ENCODE assay signal across 9 cellular contexts in the genomic region with DNA sequence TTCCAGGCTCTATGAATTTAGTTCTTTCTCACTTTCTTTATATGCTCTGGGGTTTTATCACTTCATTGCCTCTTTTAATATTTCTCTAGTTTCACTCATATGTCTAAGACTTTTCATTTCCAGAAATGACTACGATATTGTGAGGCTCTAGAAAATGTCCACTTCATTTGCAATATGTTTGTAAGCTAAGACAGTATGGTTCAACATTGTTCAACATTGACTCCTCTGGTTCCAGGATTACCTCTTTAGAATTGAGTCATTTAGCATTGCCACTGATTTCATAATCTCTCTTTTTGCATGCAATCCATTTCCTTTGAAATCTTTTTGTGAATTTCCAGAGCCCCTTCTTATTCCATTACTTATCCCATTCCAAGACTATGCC. TPM values are rescaled to one million over a fixed set of nuclear protein-coding genes. Genes with fewer than 3 reads are reported as not detected.
A peak's percentile ranks its signal among the peaks of the same experiment; 100 is the strongest.
DNase-seq lines count a peak whose midpoint lies in the region; ATAC-seq and TF ChIP-seq lines count a peak whose summit lies in the region.
"Had no signal": no experiment of that assay in that cellular context is flagged by ENCODE, and none has a peak within 500 bp of the region (broad histone marks: within the 10 kb centered on the region; RNA-seq: fewer than 3 reads in every experiment).

No MANE protein-coding gene starts in this region.

- H3K4me1 ChIP-seq in liver (ENCODE audit: control insufficient read depth in 4 of 4, insufficient read depth in 4 of 4, low read length in 3 of 4) (peaks cover 2 to 32% (median 14%) of the 10 kb centered on the region in 4 donors), lower lobe of right lung (peaks cover 6% of the 10 kb centered on the region)
- H3K4me1 ChIP-seq in naive thymus-derived CD4-positive, alpha-beta T cell (ENCODE audit: control insufficient read depth in 2 of 2, insufficient read depth in 2 of 2, low read length in 2 of 2), result peaks cover 0 to 11% of the 10 kb centered on the region in 2 donors

- H3K27me3 ChIP-seq in liver (ENCODE audit: control insufficient read depth in 4 of 4, insufficient read depth in 4 of 4, low read length in 3 of 4) (no peaks in the 10 kb centered on the region), lower lobe of right lung (ENCODE audit: low read depth) (no peaks in the 10 kb centered on the region)
- no peaks in the 10 kb centered on the region for H3K27me3 ChIP-seq in naive thymus-derived CD4-positive, alpha-beta T cell (ENCODE audit: control insufficient read depth in 2 of 2, insufficient read depth in 2 of 2, low read length in 2 of 2)

- H3K27ac Mint-ChIP-seq in naive thymus-derived CD4-positive, alpha-beta T cell, result no peak overlapping the region
- H3K27ac Mint-ChIP-seq in endothelial cell (ENCODE audit: unreplicated experiment), result no peak overlapping the region

- CTCF ChIA-PET in RWPE1 (lab: Yijun Ruan, JAX), result interaction anchor here (0.7 kb wide), 1 partner anchor 100 kb away, joined by 3 read pairs; no protein-coding TSS in a partner anchor
- CTCF ChIA-PET in naive thymus-derived CD4-positive, alpha-beta T cell (lab: Charles Lee), result no interaction called here

- intact Hi-C loops in lower lobe of right lung (cut with DNase I), result no loop called here
- intact Hi-C loops in naive thymus-derived CD4-positive, alpha-beta T cell (cut with micrococcal nuclease), result no loop called here

- no peak for TF ChIP-seq CTCF in RWPE1 (conservative IDR thresholded peaks at IDR 0.05; ENCODE audit: low read depth)
- no peak for TF ChIP-seq CTCF in liver (IDR thresholded peaks at IDR 0.05; ENCODE audit: low read depth, low read length, missing input control)
- TF ChIP-seq CTCF in lower lobe of right lung (IDR thresholded peaks at IDR 0.05), result no peak
- TF ChIP-seq CTCF in endothelial cell (IDR thresholded peaks at IDR 0.05; ENCODE audit: unreplicated experiment), result no peak

- H3K4me3 Mint-ChIP-seq in naive thymus-derived CD4-positive, alpha-beta T cell, result peak overlapping the region in 1 of 10 donors; percentile 21
- no peak overlapping the region for H3K4me3 Mint-ChIP-seq in endothelial cell (ENCODE audit: unreplicated experiment)
- H3K4me3 Mint-ChIP-seq: naive B cell had no signal

- H3K9me3 ChIP-seq in liver (ENCODE audit: control insufficient read depth in 4 of 4, low read length in 3 of 4), result no peaks in the 10 kb centered on the region
- H3K9me3 ChIP-seq in lower lobe of right lung, result no peaks in the 10 kb centered on the region
- H3K9me3 ChIP-seq in naive thymus-derived CD4-positive, alpha-beta T cell (ENCODE audit: control insufficient read depth in 2 of 3, low read length in 3 of 3), result no peaks in the 10 kb centered on the region

- POLR2A ChIA-PET in RWPE1 (lab: Yijun Ruan, JAX; ENCODE audit: low non-redundant PET), result no interaction called here
- POLR2A ChIA-PET in naive thymus-derived CD4-positive, alpha-beta T cell (lab: Charles Lee), result no interaction called here

- peak in 1 of 2 donors; percentile 12 for TF ChIP-seq RAD21 in liver (IDR thresholded peaks at IDR 0.05)

- H3K4me3 ChIP-seq in liver (ENCODE audit: low read depth in 1 of 3, low read length in 3 of 3), result no peak overlapping the region
- H3K4me3 ChIP-seq in lower lobe of right lung, result no peak overlapping the region
- no peak overlapping the region for H3K4me3 ChIP-seq in naive thymus-derived CD4-positive, alpha-beta T cell (ENCODE audit: low read length)

- H3K4me1 Mint-ChIP-seq in naive thymus-derived CD4-positive, alpha-beta T cell, result peaks cover 0 to 34% (median 13%) of the 10 kb centered on the region in 7 donors
- peaks cover 13% of the 10 kb centered on the region for H3K4me1 Mint-ChIP-seq in endothelial cell (ENCODE audit: unreplicated experiment)

- no peak overlapping the region for H3K27ac ChIP-seq in RWPE1
- peak overlapping the region in 1 of 2 donors; percentile 41 for H3K27ac ChIP-seq in liver (ENCODE audit: low read depth in 1 of 2, low read length in 2 of 2)
- no peak overlapping the region for H3K27ac ChIP-seq in lower lobe of right lung
- no peak overlapping the region for H3K27ac ChIP-seq in naive thymus-derived CD4-positive, alpha-beta T cell (ENCODE audit: low read depth, low read length)

- H3K36me3 ChIP-seq in liver (ENCODE audit: control insufficient read depth in 4 of 4, insufficient read depth in 3 of 4, low read depth in 1 of 4, low read length in 3 of 4) (no peaks in the 10 kb centered on the region), lower lobe of right lung (no peaks in the 10 kb centered on the region)
- no peaks in the 10 kb centered on the region for H3K36me3 ChIP-seq in naive thymus-derived CD4-positive, alpha-beta T cell (ENCODE audit: control insufficient read depth in 2 of 3, insufficient read depth in 3 of 3, low read length in 3 of 3)

- 41% methylated on average over 1 of the region's 1 CpG for WGBS in liver

- peak; percentile 95 for ATAC-seq in GM18907 (IDR thresholded peaks at IDR 0.05; ENCODE audit: unreplicated experiment)
- ATAC-seq in HG02852 (IDR thresholded peaks at IDR 0.05; ENCODE audit: unreplicated experiment), result peak; percentile 93
- ATAC-seq in lower lobe of right lung, result no peak
- ATAC-seq in naive thymus-derived CD4-positive, alpha-beta T cell, result no peak

- H3K9ac ChIP-seq in liver (ENCODE audit: low read depth in 1 of 2, low read length in 2 of 2), result no peak overlapping the region

- no peaks in the 10 kb centered on the region for H3K27me3 Mint-ChIP-seq in naive thymus-derived CD4-positive, alpha-beta T cell
- H3K27me3 Mint-ChIP-seq in endothelial cell (ENCODE audit: unreplicated experiment), result no peaks in the 10 kb centered on the region
- H3K27me3 Mint-ChIP-seq: naive B cell had no signal

- DNase-seq in RWPE1 (ENCODE audit: low spot score) (peak; percentile 30), lower lobe of right lung (no peak), endothelial cell (ENCODE audit: low spot score) (no peak), nucleus accumbens (lab: John Stamatoyannopoulos, UW) (no peak)
- DNase-seq in naive thymus-derived CD4-positive, alpha-beta T cell, result no peak
- DNase-seq: naive B cell had no signal

- H3K9me3 Mint-ChIP-seq in naive thymus-derived CD4-positive, alpha-beta T cell, result no peaks in the 10 kb centered on the region
- no peaks in the 10 kb centered on the region for H3K9me3 Mint-ChIP-seq in endothelial cell (ENCODE audit: unreplicated experiment)
- H3K9me3 Mint-ChIP-seq: naive B cell had no signal

- peaks cover 0 to 3% (median 0%) of the 10 kb centered on the region in 5 donors for H3K36me3 Mint-ChIP-seq in naive thymus-derived CD4-positive, alpha-beta T cell
- H3K36me3 Mint-ChIP-seq in endothelial cell (ENCODE audit: low read depth, unreplicated experiment), result no peaks in the 10 kb centered on the region
- H3K36me3 Mint-ChIP-seq: naive B cell had no signal

TF ChIP-seq in liver, 16 proteins besides CTCF, POLR2A, EP300 and RAD21:
- TF ChIP-seq, protein P1, sequence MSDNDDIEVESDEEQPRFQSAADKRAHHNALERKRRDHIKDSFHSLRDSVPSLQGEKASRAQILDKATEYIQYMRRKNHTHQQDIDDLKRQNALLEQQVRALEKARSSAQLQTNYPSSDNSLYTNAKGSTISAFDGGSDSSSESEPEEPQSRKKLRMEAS (IDR thresholded peaks at IDR 0.05), result no peak
- TF ChIP-seq GABPA (IDR thresholded peaks at IDR 0.05 in 1 of 2, conservative IDR thresholded peaks at IDR 0.05 in 1 of 2) (no peak), JUND (IDR thresholded peaks at IDR 0.05) (peak in 1 of 2 donors; percentile 22), HNF4A (conservative IDR thresholded peaks at IDR 0.05) (peak in 1 of 2 donors; percentile 40), SP1 (IDR thresholded peaks at IDR 0.05) (peak; percentile 13)
- TF ChIP-seq, protein P2, sequence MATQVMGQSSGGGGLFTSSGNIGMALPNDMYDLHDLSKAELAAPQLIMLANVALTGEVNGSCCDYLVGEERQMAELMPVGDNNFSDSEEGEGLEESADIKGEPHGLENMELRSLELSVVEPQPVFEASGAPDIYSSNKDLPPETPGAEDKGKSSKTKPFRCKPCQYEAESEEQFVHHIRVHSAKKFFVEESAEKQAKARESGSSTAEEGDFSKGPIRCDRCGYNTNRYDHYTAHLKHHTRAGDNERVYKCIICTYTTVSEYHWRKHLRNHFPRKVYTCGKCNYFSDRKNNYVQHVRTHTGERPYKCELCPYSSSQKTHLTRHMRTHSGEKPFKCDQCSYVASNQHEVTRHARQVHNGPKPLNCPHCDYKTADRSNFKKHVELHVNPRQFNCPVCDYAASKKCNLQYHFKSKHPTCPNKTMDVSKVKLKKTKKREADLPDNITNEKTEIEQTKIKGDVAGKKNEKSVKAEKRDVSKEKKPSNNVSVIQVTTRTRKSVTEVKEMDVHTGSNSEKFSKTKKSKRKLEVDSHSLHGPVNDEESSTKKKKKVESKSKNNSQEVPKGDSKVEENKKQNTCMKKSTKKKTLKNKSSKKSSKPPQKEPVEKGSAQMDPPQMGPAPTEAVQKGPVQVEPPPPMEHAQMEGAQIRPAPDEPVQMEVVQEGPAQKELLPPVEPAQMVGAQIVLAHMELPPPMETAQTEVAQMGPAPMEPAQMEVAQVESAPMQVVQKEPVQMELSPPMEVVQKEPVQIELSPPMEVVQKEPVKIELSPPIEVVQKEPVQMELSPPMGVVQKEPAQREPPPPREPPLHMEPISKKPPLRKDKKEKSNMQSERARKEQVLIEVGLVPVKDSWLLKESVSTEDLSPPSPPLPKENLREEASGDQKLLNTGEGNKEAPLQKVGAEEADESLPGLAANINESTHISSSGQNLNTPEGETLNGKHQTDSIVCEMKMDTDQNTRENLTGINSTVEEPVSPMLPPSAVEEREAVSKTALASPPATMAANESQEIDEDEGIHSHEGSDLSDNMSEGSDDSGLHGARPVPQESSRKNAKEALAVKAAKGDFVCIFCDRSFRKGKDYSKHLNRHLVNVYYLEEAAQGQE (IDR thresholded peaks at IDR 0.05), result no peak
- TF ChIP-seq, protein P3, sequence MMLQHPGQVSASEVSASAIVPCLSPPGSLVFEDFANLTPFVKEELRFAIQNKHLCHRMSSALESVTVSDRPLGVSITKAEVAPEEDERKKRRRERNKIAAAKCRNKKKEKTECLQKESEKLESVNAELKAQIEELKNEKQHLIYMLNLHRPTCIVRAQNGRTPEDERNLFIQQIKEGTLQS (IDR thresholded peaks at IDR 0.05), result peak; percentile 68

RNA-seq across cellular contexts. Expression of a gene that starts 32.3 kb away (rescaled TPM):
- 1 to 10 TPM; 1.0 to 2.1 TPM for total RNA-seq in liver
- under 1 TPM; 0.53 to 0.59 TPM for polyA plus RNA-seq in liver
- 3.9 TPM for total RNA-seq in lower lobe of right lung
- 1 to 10 TPM in 3 of 5 experiments, under 1 TPM in 2; 0.71 to 4.3 (median 2.3) TPM for total RNA-seq in naive thymus-derived CD4-positive, alpha-beta T cell
- polyA plus RNA-seq in naive thymus-derived CD4-positive, alpha-beta T cell, result 1 to 10 TPM; 1.8 to 1.9 TPM
- 4.6 TPM for total RNA-seq in endothelial cell (ENCODE audit: unreplicated experiment)

Comparison
In these comparisons a context has a peak if more than half of its experiments do, and no peak if none do; other contexts are left out.
1. ATAC-seq: peak in GM18907 (single experiment) and HG02852 (single experiment); none in lower lobe of right lung (0 of 2) and naive thymus-derived CD4-positive, alpha-beta T cell (single experiment).